ENCODE assay signal across 18 cellular contexts in genomic region chr11:76891285-76891684, GRCh38. TPM values are rescaled to one million over a fixed set of nuclear protein-coding genes. Genes with fewer than 3 reads are reported as not detected.
A peak's percentile ranks its signal among the peaks of the same experiment; 100 is the strongest.
DNase-seq lines count a peak whose midpoint lies in the region; ATAC-seq and TF ChIP-seq lines count a peak whose summit lies in the region.
"Had no signal": no experiment of that assay in that cellular context is flagged by ENCODE, and none has a peak within 500 bp of the region (broad histone marks: within the 10 kb centered on the region; RNA-seq: fewer than 3 reads in every experiment).

No MANE protein-coding gene starts in this region.

- no peaks in the 10 kb centered on the region for H3K27me3 Mint-ChIP-seq in H9 (ENCODE audit: low read depth)
- H3K27me3 Mint-ChIP-seq in natural killer cell (ENCODE audit: low read depth in 2 of 2): no peaks in the 10 kb centered on the region
- H3K27me3 Mint-ChIP-seq: CD4-positive, alpha-beta T cell had no signal

- H3K27ac Mint-ChIP-seq in H9 (peak overlapping the region in 2 of 3 experiments; percentile 27 to 56; a peak in 3 of 7 replicates), natural killer cell (no peak overlapping the region)
- H3K27ac Mint-ChIP-seq: CD4-positive, alpha-beta T cell had no signal

- H3K14ac ChIP-seq in H9 (ENCODE audit: insufficient read depth, low read length) (no peak overlapping the region), trophoblast cell (ENCODE audit: low read length) (no peak overlapping the region)

- intact Hi-C loops in natural killer cell (cut with micrococcal nuclease): no loop called here

- 0 out of 3 replicates have a peak, but pooled peaks have one; percentile 19 for ATAC-seq in RWPE2 (ENCODE audit: low read depth)
- ATAC-seq in HG03571 (IDR thresholded peaks at IDR 0.05; ENCODE audit: unreplicated experiment): no peak
- ATAC-seq in natural killer cell: no peak

- no peak overlapping the region for H4K8ac ChIP-seq in H9 (replicated peaks; ENCODE audit: insufficient read length, low read depth, low read length)
- no peak overlapping the region for H4K8ac ChIP-seq in trophoblast cell (ENCODE audit: low read depth, low read length)

- H3K56ac ChIP-seq in H9 (ENCODE audit: insufficient read length, low read depth, low read length): no peak overlapping the region

- no peak overlapping the region for H4K12ac ChIP-seq in trophoblast cell (ENCODE audit: low read depth, low read length)

- H3K4ac ChIP-seq in H9 (ENCODE audit: low read depth, low read length) (no peak overlapping the region), trophoblast cell (ENCODE audit: low read depth, low read length) (no peak overlapping the region)

- H2AK5ac ChIP-seq in H9 (ENCODE audit: insufficient read length, low read length) (no peak overlapping the region), trophoblast cell (ENCODE audit: low read length) (no peak overlapping the region)

- H2BK20ac ChIP-seq in H9 (ENCODE audit: low read depth, low read length, poor library complexity, severe bottlenecking): no peak overlapping the region

- H3K18ac ChIP-seq in H9 (ENCODE audit: insufficient read length, low read depth, low read length): no peak overlapping the region
- H3K18ac ChIP-seq in trophoblast cell (ENCODE audit: low read length): no peak overlapping the region

- H3K23me2 ChIP-seq in H9 (ENCODE audit: insufficient read length, low read depth, low read length, poor library complexity, severe bottlenecking): no peaks in the 10 kb centered on the region

- no peak overlapping the region for H4K5ac ChIP-seq in H9 (ENCODE audit: insufficient read length, low read depth, low read length)

- no peaks in the 10 kb centered on the region for H3K36me3 Mint-ChIP-seq in H9 (ENCODE audit: insufficient read depth in 1 of 3, low read depth in 3 of 3)
- no peaks in the 10 kb centered on the region for H3K36me3 Mint-ChIP-seq in natural killer cell

- H3K9me3 ChIP-seq in H9 (ENCODE audit: control insufficient read depth, low read depth, low read length) (no peaks in the 10 kb centered on the region), RWPE2 (ENCODE audit: severe bottlenecking) (no peaks in the 10 kb centered on the region), trophoblast cell (ENCODE audit: insufficient read depth, low read depth, low read length) (no peaks in the 10 kb centered on the region), MM.1S (replicated peaks; ENCODE audit: insufficient read depth, low read length) (no peaks in the 10 kb centered on the region)
- H3K9me3 ChIP-seq: HAP-1 had no signal

- H2BK5ac ChIP-seq in H9 (ENCODE audit: insufficient read length, low read length): no peak overlapping the region
- H2BK5ac ChIP-seq in trophoblast cell (ENCODE audit: low read depth, low read length, poor library complexity): no peak overlapping the region

- H3K4me1 ChIP-seq in H9 (ENCODE audit: insufficient read depth, low read length) (no peaks in the 10 kb centered on the region), RWPE2 (ENCODE audit: insufficient read depth, poor library complexity, severe bottlenecking) (peaks cover 2% of the 10 kb centered on the region), trophoblast cell (ENCODE audit: control insufficient read depth in 1 of 2, insufficient read depth in 2 of 2, low read length in 2 of 2) (peaks cover 0 to 5% of the 10 kb centered on the region in 2 experiments), MM.1S (ENCODE audit: low read length) (0 out of 2 replicates have a peak, but pooled peaks cover 3% of the 10 kb centered on the region)

- H3K27ac ChIP-seq in H9 (ENCODE audit: insufficient read length, low read depth, low read length) (no peak overlapping the region), RWPE2 (ENCODE audit: poor library complexity, severe bottlenecking) (no peak overlapping the region), caudate nucleus (ENCODE audit: low read depth, low read length) (peak overlapping the region; percentile 84), trophoblast cell (ENCODE audit: low read depth, low read length) (no peak overlapping the region), MM.1S (ENCODE audit: low read length) (no peak overlapping the region)

- H3K23ac ChIP-seq in H9 (ENCODE audit: insufficient read length, low read depth, low read length) (no peak overlapping the region), trophoblast cell (ENCODE audit: low read length) (no peak overlapping the region)

- H3K79me2 ChIP-seq in H9 (ENCODE audit: insufficient read depth, low read length): no peaks in the 10 kb centered on the region
- H3K79me2 ChIP-seq in trophoblast cell (ENCODE audit: control insufficient read depth, insufficient read depth, low read length, poor library complexity): peaks cover 2% of the 10 kb centered on the region
- H3K79me2 ChIP-seq in MM.1S (ENCODE audit: low read length): no peaks in the 10 kb centered on the region

- H3K4me3 Mint-ChIP-seq in H9 (no peak overlapping the region), natural killer cell (no peak overlapping the region)
- H3K4me3 Mint-ChIP-seq: CD4-positive, alpha-beta T cell had no signal

- H3K9me2 ChIP-seq in MM.1S (replicated peaks; ENCODE audit: insufficient read depth, low read length): no peaks in the 10 kb centered on the region

- H3K36me3 ChIP-seq in RWPE2 (ENCODE audit: low read depth) (peaks cover 6% of the 10 kb centered on the region), trophoblast cell (ENCODE audit: control insufficient read depth in 1 of 2, insufficient read depth in 2 of 2, low read length in 2 of 2) (no peaks in the 10 kb centered on the region), MM.1S (replicated peaks; ENCODE audit: insufficient read depth, low read length) (no peaks in the 10 kb centered on the region)
- H3K36me3 ChIP-seq: HAP-1 had no signal

- TF ChIP-seq CTCF in H9 (conservative IDR thresholded peaks at IDR 0.05) (no peak), RWPE2 (IDR thresholded peaks at IDR 0.05; ENCODE audit: poor library complexity, severe bottlenecking) (no peak), MM.1S (IDR thresholded peaks at IDR 0.05; ENCODE audit: low read length) (no peak), natural killer cell (IDR thresholded peaks at IDR 0.05) (no peak)

- H3K79me1 ChIP-seq in H9 (ENCODE audit: insufficient read depth, low read depth, low read length, poor library complexity, severe bottlenecking): no peaks in the 10 kb centered on the region
- peaks cover 3% of the 10 kb centered on the region for H3K79me1 ChIP-seq in trophoblast cell (ENCODE audit: low read length)

- H3K27me3 ChIP-seq in H9 (ENCODE audit: insufficient read depth, low read length): no peaks in the 10 kb centered on the region
- no peaks in the 10 kb centered on the region for H3K27me3 ChIP-seq in RWPE2 (ENCODE audit: insufficient read depth, poor library complexity, severe bottlenecking)
- H3K27me3 ChIP-seq in trophoblast cell (ENCODE audit: insufficient read depth, low read length): no peaks in the 10 kb centered on the region
- H3K27me3 ChIP-seq in MM.1S (replicated peaks; ENCODE audit: insufficient read depth, low read length): no peaks in the 10 kb centered on the region

- no peak overlapping the region for H3K4me2 ChIP-seq in H9 (ENCODE audit: insufficient read depth, insufficient read length, low read length)
- no peak overlapping the region for H3K4me2 ChIP-seq in trophoblast cell (ENCODE audit: low read length)
- H3K4me2 ChIP-seq in MM.1S (ENCODE audit: low read depth, low read length): no peak overlapping the region

- no peak for DNase-seq in H9
- no peak for DNase-seq in RWPE2 (ENCODE audit: low spot score)
- DNase-seq in caudate nucleus (lab: John Stamatoyannopoulos, UW): no peak
- peak; percentile 7 to 36 for DNase-seq in trophoblast cell
- no peak for DNase-seq in MM.1S
- no peak for DNase-seq in CD1c-positive myeloid dendritic cell (ENCODE audit: extremely low spot score)
- no peak for DNase-seq in natural killer cell
- DNase-seq: AML-193; Calu3; CD4-positive, alpha-beta T cell; DMS79; IMR-90; NCI-H1048; NCI-H187; NCI-H446; Right ventricle myocardium superior had no signal

- no peak overlapping the region for H2BK15ac ChIP-seq in H9 (ENCODE audit: low read depth, low read length)

- H3K4me1 Mint-ChIP-seq in H9: peaks cover 3 to 4% of the 10 kb centered on the region in 2 experiments; a peak in 3 of 4 replicates
- peaks cover 4 to 11% of the 10 kb centered on the region in 2 donors for H3K4me1 Mint-ChIP-seq in natural killer cell

- H2BK120ac ChIP-seq in H9 (ENCODE audit: low read depth, low read length, poor library complexity, severe bottlenecking): no peak overlapping the region
- H2BK120ac ChIP-seq in trophoblast cell (ENCODE audit: insufficient read depth, low read length, poor library complexity): no peak overlapping the region

- H4K91ac ChIP-seq in H9 (ENCODE audit: insufficient read length, low read depth, low read length) (no peak overlapping the region), trophoblast cell (ENCODE audit: low read depth, low read length) (no peak overlapping the region)

- H3K4me3 ChIP-seq in RWPE2 (ENCODE audit: severe bottlenecking): no peak overlapping the region
- no peak overlapping the region for H3K4me3 ChIP-seq in trophoblast cell (ENCODE audit: low read depth, low read length)
- H3K4me3 ChIP-seq in MM.1S (ENCODE audit: low read length): no peak overlapping the region
- H3K4me3 ChIP-seq: HAP-1 had no signal

- H4K20me1 ChIP-seq in H9 (ENCODE audit: control insufficient read depth, insufficient read depth, insufficient read length) (no peaks in the 10 kb centered on the region), MM.1S (ENCODE audit: insufficient read depth, low read length) (no peaks in the 10 kb centered on the region)

- H3K9ac ChIP-seq in H9 (ENCODE audit: extremely low read depth, insufficient read length, low read length): no peak overlapping the region
- H3K9ac ChIP-seq in trophoblast cell (ENCODE audit: low read length): no peak overlapping the region
- no peak overlapping the region for H3K9ac ChIP-seq in MM.1S (ENCODE audit: low read length)

- no peak overlapping the region for H2BK12ac ChIP-seq in H9 (ENCODE audit: insufficient read length, low read depth, low read length)
- H2BK12ac ChIP-seq in trophoblast cell (ENCODE audit: low read length): no peak overlapping the region

- H3T11ph ChIP-seq in H9 (ENCODE audit: low read length): no peak overlapping the region

- no peaks in the 10 kb centered on the region for H3F3A ChIP-seq in MM.1S (ENCODE audit: insufficient read depth, low read length)

- H3K9me3 Mint-ChIP-seq in H9: no peaks in the 10 kb centered on the region
- no peaks in the 10 kb centered on the region for H3K9me3 Mint-ChIP-seq in natural killer cell
- H3K9me3 Mint-ChIP-seq: CD4-positive, alpha-beta T cell had no signal

- no peak overlapping the region for H2AFZ ChIP-seq in H9 (ENCODE audit: low read length)
- H2AFZ ChIP-seq in trophoblast cell (ENCODE audit: insufficient read depth, low read length, poor library complexity): no peak overlapping the region
- no peak overlapping the region for H2AFZ ChIP-seq in MM.1S (ENCODE audit: low read length)

RNA-seq across cellular contexts. Expression of gene ACER3, which starts 30.6 kb away (rescaled TPM):
- total RNA-seq in H9 (2021) (14.7 and 17.2 TPM in 2 replicates), natural killer cell (10 to 100 TPM; 12.1 to 14.8 (median 13.6) TPM)
- 15.8 and 15.9 TPM in 2 replicates for polyA plus RNA-seq in trophoblast cell (2013)

Comparison
In these comparisons a context has a peak if more than half of its experiments do, and no peak if none do; other contexts are left out.
1. DNase-seq: peak in trophoblast cell (2 of 2); none in H9 (single experiment), RWPE2 (single experiment), caudate nucleus (0 of 61), MM.1S (single experiment), CD1c-positive myeloid dendritic cell (single experiment) and natural killer cell (single experiment).
2. H3K27ac Mint-ChIP-seq: peak in H9 (2 of 3); none in natural killer cell (0 of 2).